In the genomic region with DNA sequence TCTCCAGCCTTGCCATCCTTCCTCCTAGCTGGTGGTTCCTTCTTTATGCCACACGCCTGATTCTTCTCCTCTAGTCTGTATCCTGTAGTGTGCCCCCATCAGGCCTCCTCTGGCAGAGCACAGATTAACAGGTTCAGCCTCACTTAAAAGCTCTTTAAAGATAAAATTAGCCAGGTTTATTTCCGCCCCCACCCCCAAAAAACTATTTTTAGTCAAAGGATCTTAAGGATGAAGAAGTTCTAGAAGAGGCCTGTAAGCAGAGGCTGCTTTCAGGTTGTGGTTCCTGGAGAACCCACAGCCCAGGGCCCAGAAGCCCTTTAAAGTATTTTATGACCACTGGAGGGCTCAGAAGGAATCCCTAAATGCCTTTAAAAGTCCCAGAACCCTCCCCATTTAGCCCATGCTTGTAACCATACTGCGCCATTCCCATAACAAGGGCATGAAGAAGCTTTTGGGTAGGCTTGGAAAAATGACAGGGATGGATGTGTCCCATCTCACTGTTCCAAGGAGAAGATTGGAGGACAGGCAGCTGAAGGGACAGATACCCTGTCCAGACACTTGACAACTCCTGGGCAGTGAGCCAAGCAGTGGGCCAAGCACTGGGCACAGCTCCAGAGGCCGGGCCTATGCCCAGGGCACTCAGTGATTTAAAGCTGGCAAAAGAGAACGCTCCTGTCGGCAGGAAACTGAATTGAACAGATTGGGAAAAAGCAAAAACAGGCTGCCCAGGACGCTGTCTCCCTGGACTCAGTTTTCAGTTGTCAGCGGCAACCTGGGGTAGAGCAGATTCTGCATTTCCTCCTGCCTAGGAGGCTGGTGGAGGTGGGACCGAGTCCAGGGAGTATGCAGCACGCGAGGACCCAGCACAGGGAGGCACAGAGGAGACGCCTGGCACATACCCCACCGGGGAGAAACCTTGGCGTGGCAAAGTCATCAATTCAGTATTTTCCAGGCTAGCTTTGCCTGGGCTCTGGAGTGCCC, we compare ENCODE assay signal across 9 cellular contexts.
A peak's percentile ranks its signal among the peaks of the same experiment; 100 is the strongest.
DNase-seq lines count a peak whose midpoint lies in the region; ATAC-seq, FAIRE-seq and TF ChIP-seq lines count a peak whose summit lies in the region.
"Had no signal": no experiment of that assay in that cellular context is flagged by ENCODE, and none has a peak within 500 bp of the region (broad histone marks: within the 10 kb centered on the region; RNA-seq: fewer than 3 reads in every experiment).

No MANE protein-coding gene starts in this region.

- H3K27ac ChIP-seq in 22Rv1 (no peak overlapping the region), GM12878 (ENCODE audit: control insufficient read depth, insufficient read depth) (no peak overlapping the region), iPS-20b (ENCODE audit: low read length) (no peak overlapping the region)

- peak; percentile 59 for ATAC-seq in GM12878
- no peak for ATAC-seq in stimulated activated memory B cell treated with anti-CD40 and anti-IgM and Interleukin-4, amounts not matched to agents 10 μg/mL and 1 μg/mL and 100 μg/mL, for 72 hours

- peaks cover 20% of the 10 kb centered on the region for H3K4me1 Mint-ChIP-seq in stimulated activated memory B cell treated with anti-CD40 and anti-IgM and Interleukin-4, amounts not matched to agents 10 μg/mL and 1 μg/mL and 100 μg/mL, for 72 hours

- no TSS peak for BruUV-seq in GM12878 (replicated peaks; lab: Mats Ljungman, UMichigan)

- peak; percentile 26; the same call in 1 of the 2 replicates for TF ChIP-seq RAD21 in GM12878 (IDR thresholded peaks at IDR 0.05; ENCODE audit: insufficient read depth, low read depth, low read length)

- peak overlapping the region; percentile 26 for H2AFZ ChIP-seq in GM12878 (ENCODE audit: control insufficient read depth, low read depth, low read length)

- no peak for TF ChIP-seq POLR2A in GM12878 (IDR thresholded peaks at IDR 0.05; ENCODE audit: low read depth, low read length)

- H3K4me1 ChIP-seq in GM12878 (ENCODE audit: control insufficient read depth, insufficient read depth, low read length) (peaks cover 18% of the 10 kb centered on the region), iPS-20b (ENCODE audit: insufficient read depth, low read length) (peaks cover 47% of the 10 kb centered on the region)

- H3K27me3 Mint-ChIP-seq in stimulated activated memory B cell treated with anti-CD40 and anti-IgM and Interleukin-4, amounts not matched to agents 10 μg/mL and 1 μg/mL and 100 μg/mL, for 72 hours = no peaks in the 10 kb centered on the region
- H3K27me3 Mint-ChIP-seq: activated naive CD4-positive, alpha-beta T cell treated with anti-CD3 and anti-CD28 coated beads, Interleukin-2, amount 50 U/mL, for 24 hours had no signal

- no peaks in the 10 kb centered on the region for H3K9me3 ChIP-seq in GM12878 (replicated peaks; ENCODE audit: control insufficient read depth, insufficient read depth, low read length)
- no peaks in the 10 kb centered on the region for H3K9me3 ChIP-seq in iPS-20b (ENCODE audit: insufficient read depth, low read depth, low read length)

- H3K4me3 Mint-ChIP-seq in stimulated activated memory B cell treated with anti-CD40 and anti-IgM and Interleukin-4, amounts not matched to agents 10 μg/mL and 1 μg/mL and 100 μg/mL, for 72 hours = no peak overlapping the region
- H3K4me3 Mint-ChIP-seq: activated naive CD4-positive, alpha-beta T cell treated with anti-CD3 and anti-CD28 coated beads, Interleukin-2, amount 50 U/mL, for 24 hours had no signal

- H3K27me3 ChIP-seq in GM12878 (replicated peaks in 1 of 2; ENCODE audit: control insufficient read depth in 2 of 2, insufficient read depth in 2 of 2, low read length in 1 of 2) = no peaks in the 10 kb centered on the region
- no peaks in the 10 kb centered on the region for H3K27me3 ChIP-seq in iPS-20b (ENCODE audit: insufficient read depth, low read length)

- FAIRE-seq in GM12878 (lab: Jason Lieb, UNC) = no peak

- CTCF ChIA-PET in GM12878 (lab: Yijun Ruan, JAX) = interaction anchor here (0.6 to 4.1 kb wide), 30 partner anchors 9 to 456 kb away, joined by 3 to 35 read pairs (median 3); partner anchors contain the start of gene SSBP2

- POLR2A ChIA-PET in GM12878 (lab: Charles Lee) = interaction anchor here (0.9 kb wide), 1 partner anchor 53 kb away, joined by 3 read pairs; no protein-coding TSS in a partner anchor

- TF ChIP-seq EP300 in GM12878 (IDR thresholded peaks at IDR 0.05; ENCODE audit: borderline replicate concordance in 1 of 2, control insufficient read depth in 1 of 2, low read depth in 2 of 2, low read length in 2 of 2) = no peak

- no peaks in the 10 kb centered on the region for H3K79me2 ChIP-seq in GM12878 (ENCODE audit: control insufficient read depth, insufficient read depth, low read length)

- no peak overlapping the region for H3K4me2 ChIP-seq in GM12878 (ENCODE audit: control insufficient read depth, insufficient read depth)

- H3K36me3 Mint-ChIP-seq in stimulated activated memory B cell treated with anti-CD40 and anti-IgM and Interleukin-4, amounts not matched to agents 10 μg/mL and 1 μg/mL and 100 μg/mL, for 72 hours = no peaks in the 10 kb centered on the region
- H3K36me3 Mint-ChIP-seq: activated naive CD4-positive, alpha-beta T cell treated with anti-CD3 and anti-CD28 coated beads, Interleukin-2, amount 50 U/mL, for 24 hours had no signal

- no peaks in the 10 kb centered on the region for H4K20me1 ChIP-seq in GM12878 (ENCODE audit: control insufficient read depth, insufficient read depth)

- TF ChIP-seq CTCF in 22Rv1 (IDR thresholded peaks at IDR 0.05) (peak; percentile 27; the same call in 1 of the 2 replicates), GM12865 (IDR thresholded peaks at IDR 0.05; ENCODE audit: insufficient read depth, low read depth, low read length, missing control alignments) (peak; percentile 37), GM12878 (IDR thresholded peaks at IDR 0.05 in 2 of 3, conservative IDR thresholded peaks at IDR 0.05 in 1 of 3; ENCODE audit: control insufficient read depth in 2 of 3, extremely low read depth in 1 of 3, insufficient read depth in 1 of 3, low read depth in 3 of 3, low read length in 3 of 3) (peak; percentile 19 to 54 (median 50))

- RAD21 ChIA-PET in GM12878 (lab: Charles Lee; ENCODE audit: unreplicated experiment) = interaction anchor here (0.6 to 2.3 kb wide), 10 partner anchors 18 to 568 kb away, joined by 3 to 11 read pairs (median 3); partner anchors contain the start of gene SSBP2

- SMC1A ChIA-PET in GM12878 (lab: Charles Lee; ENCODE audit: uncharacterized antibody, unreplicated experiment) = interaction anchor here (0.8 to 3.9 kb wide), 16 partner anchors 9 to 430 kb away, joined by 3 to 20 read pairs (median 3); no protein-coding TSS in a partner anchor

- H3K36me3 ChIP-seq in GM12878 (ENCODE audit: control insufficient read depth in 2 of 2, insufficient read depth in 2 of 2, low read length in 1 of 2) (no peaks in the 10 kb centered on the region), iPS-20b (ENCODE audit: insufficient read depth, low read depth, low read length) (no peaks in the 10 kb centered on the region)

- 72% methylated on average over 14 of the region's 14 CpGs for WGBS in GM12878 (ENCODE audit: insufficient coverage, insufficient replicate concordance, low lambda C conversion rate, missing lambda C conversion rate)

- DNase-seq in GM12865 (ENCODE audit: low read depth) (peak; percentile 39), NCI-H2227 (lab: John Stamatoyannopoulos, UW; ENCODE audit: unreplicated experiment) (peak; percentile 33), GM12878 (ENCODE audit: low read depth, low spot score) (no peak), AG08395 (ENCODE audit: low spot score) (no peak), amniotic stem cell (lab: John Stamatoyannopoulos, UW) (no peak)

- H3K9me3 Mint-ChIP-seq in stimulated activated memory B cell treated with anti-CD40 and anti-IgM and Interleukin-4, amounts not matched to agents 10 μg/mL and 1 μg/mL and 100 μg/mL, for 72 hours = no peaks in the 10 kb centered on the region
- H3K9me3 Mint-ChIP-seq: activated naive CD4-positive, alpha-beta T cell treated with anti-CD3 and anti-CD28 coated beads, Interleukin-2, amount 50 U/mL, for 24 hours had no signal

- in situ Hi-C loops in GM12878 (cut with MboI) = no loop called here

- intact Hi-C loops in GM12878 (cut with micrococcal nuclease; ENCODE audit: unreplicated experiment) = no loop called here

- H3K9ac ChIP-seq in GM12878 (ENCODE audit: control insufficient read depth, insufficient read depth, low read length) (no peak overlapping the region), iPS-20b (ENCODE audit: low read depth, low read length) (0 out of 2 replicates have a peak overlapping the region, but pooled peaks have one; percentile 12)

- peak overlapping the region; percentile 40 for H3K27ac Mint-ChIP-seq in stimulated activated memory B cell treated with anti-CD40 and anti-IgM and Interleukin-4, amounts not matched to agents 10 μg/mL and 1 μg/mL and 100 μg/mL, for 72 hours
- H3K27ac Mint-ChIP-seq: activated naive CD4-positive, alpha-beta T cell treated with anti-CD3 and anti-CD28 coated beads, Interleukin-2, amount 50 U/mL, for 24 hours had no signal

- no peak overlapping the region for H3K4me3 ChIP-seq in GM12865 (ENCODE audit: low read depth, low read length)
- H3K4me3 ChIP-seq in GM12878 = no peak overlapping the region
- H3K4me3 ChIP-seq in iPS-20b (ENCODE audit: low read length) = no peak overlapping the region

TF ChIP-seq in GM12878, 131 proteins besides CTCF, POLR2A, EP300 and RAD21:
- TF ChIP-seq IKZF1 (conservative IDR thresholded peaks at IDR 0.05) = 0 out of 2 replicates have a peak, but pooled peaks have one; percentile 10
- no peak for TF ChIP-seq HSF1 (IDR thresholded peaks at IDR 0.05; ENCODE audit: low read depth, low read length)

Comparison
In these comparisons a context has a peak if more than half of its experiments do, and no peak if none do; other contexts are left out.
1. DNase-seq: peak in GM12865 (single experiment) and NCI-H2227 (single experiment); none in GM12878 (single experiment), AG08395 (single experiment) and amniotic stem cell (single experiment).
2. Peak in every context shown above with its lines, with median percentiles within 50 percentile points of each other: CTCF ChIP-seq.